Comparison of ENCODE assay signal across 1 cellular context in the genomic region with DNA sequence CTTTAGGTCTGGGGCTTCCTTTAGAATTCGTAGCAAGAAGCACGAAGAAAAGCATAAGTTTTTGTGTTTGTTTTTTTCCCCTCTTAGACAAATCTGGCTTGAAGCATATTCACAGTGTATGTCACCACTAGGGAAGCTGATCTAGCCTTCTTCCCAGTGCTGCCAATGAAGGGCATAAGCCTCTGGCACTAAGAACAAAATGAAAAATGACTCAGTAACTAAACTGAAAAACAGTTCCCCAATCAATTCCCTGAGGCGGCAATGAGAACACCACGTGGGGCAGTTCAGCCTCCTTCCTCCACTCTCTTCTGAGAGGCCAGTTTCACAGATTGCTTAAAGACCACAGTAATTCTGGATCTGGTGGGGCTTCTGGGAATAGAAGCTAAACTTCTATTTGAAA.
TF ChIP-seq lines count a peak whose summit lies in the region.

No MANE protein-coding gene starts in this region.

TF ChIP-seq in GM23338, 12 proteins besides CTCF, POLR2A, EP300 and RAD21 (continued from another document):
- TF ChIP-seq, protein P1, sequence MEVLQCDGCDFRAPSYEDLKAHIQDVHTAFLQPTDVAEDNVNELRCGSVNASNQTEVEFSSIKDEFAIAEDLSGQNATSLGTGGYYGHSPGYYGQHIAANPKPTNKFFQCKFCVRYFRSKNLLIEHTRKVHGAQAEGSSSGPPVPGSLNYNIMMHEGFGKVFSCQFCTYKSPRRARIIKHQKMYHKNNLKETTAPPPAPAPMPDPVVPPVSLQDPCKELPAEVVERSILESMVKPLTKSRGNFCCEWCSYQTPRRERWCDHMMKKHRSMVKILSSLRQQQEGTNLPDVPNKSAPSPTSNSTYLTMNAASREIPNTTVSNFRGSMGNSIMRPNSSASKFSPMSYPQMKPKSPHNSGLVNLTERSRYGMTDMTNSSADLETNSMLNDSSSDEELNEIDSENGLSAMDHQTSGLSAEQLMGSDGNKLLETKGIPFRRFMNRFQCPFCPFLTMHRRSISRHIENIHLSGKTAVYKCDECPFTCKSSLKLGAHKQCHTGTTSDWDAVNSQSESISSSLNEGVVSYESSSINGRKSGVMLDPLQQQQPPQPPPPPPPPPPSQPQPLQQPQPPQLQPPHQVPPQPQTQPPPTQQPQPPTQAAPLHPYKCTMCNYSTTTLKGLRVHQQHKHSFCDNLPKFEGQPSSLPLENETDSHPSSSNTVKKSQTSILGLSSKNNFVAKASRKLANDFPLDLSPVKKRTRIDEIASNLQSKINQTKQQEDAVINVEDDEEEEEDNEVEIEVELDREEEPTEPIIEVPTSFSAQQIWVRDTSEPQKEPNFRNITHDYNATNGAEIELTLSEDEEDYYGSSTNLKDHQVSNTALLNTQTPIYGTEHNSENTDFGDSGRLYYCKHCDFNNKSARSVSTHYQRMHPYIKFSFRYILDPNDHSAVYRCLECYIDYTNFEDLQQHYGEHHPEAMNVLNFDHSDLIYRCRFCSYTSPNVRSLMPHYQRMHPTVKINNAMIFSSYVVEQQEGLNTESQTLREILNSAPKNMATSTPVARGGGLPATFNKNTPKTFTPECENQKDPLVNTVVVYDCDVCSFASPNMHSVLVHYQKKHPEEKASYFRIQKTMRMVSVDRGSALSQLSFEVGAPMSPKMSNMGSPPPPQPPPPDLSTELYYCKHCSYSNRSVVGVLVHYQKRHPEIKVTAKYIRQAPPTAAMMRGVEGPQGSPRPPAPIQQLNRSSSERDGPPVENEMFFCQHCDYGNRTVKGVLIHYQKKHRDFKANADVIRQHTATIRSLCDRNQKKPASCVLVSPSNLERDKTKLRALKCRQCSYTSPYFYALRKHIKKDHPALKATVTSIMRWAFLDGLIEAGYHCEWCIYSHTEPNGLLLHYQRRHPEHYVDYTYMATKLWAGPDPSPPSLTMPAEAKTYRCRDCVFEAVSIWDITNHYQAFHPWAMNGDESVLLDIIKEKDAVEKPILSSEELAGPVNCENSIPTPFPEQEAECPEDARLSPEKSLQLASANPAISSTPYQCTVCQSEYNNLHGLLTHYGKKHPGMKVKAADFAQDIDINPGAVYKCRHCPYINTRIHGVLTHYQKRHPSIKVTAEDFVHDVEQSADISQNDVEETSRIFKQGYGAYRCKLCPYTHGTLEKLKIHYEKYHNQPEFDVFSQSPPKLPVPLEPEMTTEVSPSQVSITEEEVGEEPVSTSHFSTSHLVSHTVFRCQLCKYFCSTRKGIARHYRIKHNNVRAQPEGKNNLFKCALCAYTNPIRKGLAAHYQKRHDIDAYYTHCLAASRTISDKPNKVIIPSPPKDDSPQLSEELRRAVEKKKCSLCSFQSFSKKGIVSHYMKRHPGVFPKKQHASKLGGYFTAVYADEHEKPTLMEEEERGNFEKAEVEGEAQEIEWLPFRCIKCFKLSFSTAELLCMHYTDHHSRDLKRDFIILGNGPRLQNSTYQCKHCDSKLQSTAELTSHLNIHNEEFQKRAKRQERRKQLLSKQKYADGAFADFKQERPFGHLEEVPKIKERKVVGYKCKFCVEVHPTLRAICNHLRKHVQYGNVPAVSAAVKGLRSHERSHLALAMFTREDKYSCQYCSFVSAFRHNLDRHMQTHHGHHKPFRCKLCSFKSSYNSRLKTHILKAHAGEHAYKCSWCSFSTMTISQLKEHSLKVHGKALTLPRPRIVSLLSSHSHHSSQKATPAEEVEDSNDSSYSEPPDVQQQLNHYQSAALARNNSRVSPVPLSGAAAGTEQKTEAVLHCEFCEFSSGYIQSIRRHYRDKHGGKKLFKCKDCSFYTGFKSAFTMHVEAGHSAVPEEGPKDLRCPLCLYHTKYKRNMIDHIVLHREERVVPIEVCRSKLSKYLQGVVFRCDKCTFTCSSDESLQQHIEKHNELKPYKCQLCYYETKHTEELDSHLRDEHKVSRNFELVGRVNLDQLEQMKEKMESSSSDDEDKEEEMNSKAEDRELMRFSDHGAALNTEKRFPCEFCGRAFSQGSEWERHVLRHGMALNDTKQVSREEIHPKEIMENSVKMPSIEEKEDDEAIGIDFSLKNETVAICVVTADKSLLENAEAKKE (CRISPR knock-in tag; IDR thresholded peaks at IDR 0.05): no peak
- no peak for TF ChIP-seq EZH2 (IDR thresholded peaks at IDR 0.05; ENCODE audit: low read depth, unreplicated experiment)
- no peak for TF ChIP-seq POLR2AphosphoS5 (IDR thresholded peaks at IDR 0.05; ENCODE audit: low read depth)
- TF ChIP-seq, protein P2, sequence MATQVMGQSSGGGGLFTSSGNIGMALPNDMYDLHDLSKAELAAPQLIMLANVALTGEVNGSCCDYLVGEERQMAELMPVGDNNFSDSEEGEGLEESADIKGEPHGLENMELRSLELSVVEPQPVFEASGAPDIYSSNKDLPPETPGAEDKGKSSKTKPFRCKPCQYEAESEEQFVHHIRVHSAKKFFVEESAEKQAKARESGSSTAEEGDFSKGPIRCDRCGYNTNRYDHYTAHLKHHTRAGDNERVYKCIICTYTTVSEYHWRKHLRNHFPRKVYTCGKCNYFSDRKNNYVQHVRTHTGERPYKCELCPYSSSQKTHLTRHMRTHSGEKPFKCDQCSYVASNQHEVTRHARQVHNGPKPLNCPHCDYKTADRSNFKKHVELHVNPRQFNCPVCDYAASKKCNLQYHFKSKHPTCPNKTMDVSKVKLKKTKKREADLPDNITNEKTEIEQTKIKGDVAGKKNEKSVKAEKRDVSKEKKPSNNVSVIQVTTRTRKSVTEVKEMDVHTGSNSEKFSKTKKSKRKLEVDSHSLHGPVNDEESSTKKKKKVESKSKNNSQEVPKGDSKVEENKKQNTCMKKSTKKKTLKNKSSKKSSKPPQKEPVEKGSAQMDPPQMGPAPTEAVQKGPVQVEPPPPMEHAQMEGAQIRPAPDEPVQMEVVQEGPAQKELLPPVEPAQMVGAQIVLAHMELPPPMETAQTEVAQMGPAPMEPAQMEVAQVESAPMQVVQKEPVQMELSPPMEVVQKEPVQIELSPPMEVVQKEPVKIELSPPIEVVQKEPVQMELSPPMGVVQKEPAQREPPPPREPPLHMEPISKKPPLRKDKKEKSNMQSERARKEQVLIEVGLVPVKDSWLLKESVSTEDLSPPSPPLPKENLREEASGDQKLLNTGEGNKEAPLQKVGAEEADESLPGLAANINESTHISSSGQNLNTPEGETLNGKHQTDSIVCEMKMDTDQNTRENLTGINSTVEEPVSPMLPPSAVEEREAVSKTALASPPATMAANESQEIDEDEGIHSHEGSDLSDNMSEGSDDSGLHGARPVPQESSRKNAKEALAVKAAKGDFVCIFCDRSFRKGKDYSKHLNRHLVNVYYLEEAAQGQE (IDR thresholded peaks at IDR 0.05; ENCODE audit: unreplicated experiment): no peak
